In genomic region chr5:16886366-16886736, GRCh38 we compare ENCODE assay signal across 16 cellular contexts. TPM values are rescaled to one million over a fixed set of nuclear protein-coding genes. Genes with fewer than 3 reads are reported as not detected.
DNase-seq lines count a peak whose midpoint lies in the region; ATAC-seq and TF ChIP-seq lines count a peak whose summit lies in the region.
"Had no signal": no experiment of that assay in that cellular context is flagged by ENCODE, and none has a peak within 500 bp of the region (broad histone marks: within the 10 kb centered on the region; RNA-seq: fewer than 3 reads in every experiment).

No MANE protein-coding gene starts in this region.

- DNase-seq in left ventricle myocardium inferior (no peak), right atrium auricular region (ENCODE audit: low spot score) (no peak), cardiac fibroblast (ENCODE audit: low read depth in 2 of 2) (peak; percentile 97 to 98), myocyte (ENCODE audit: low read depth) (peak; percentile 94), vagina (ENCODE audit: extremely low spot score in 2 of 2) (no peak)
- DNase-seq in CD8-positive, alpha-beta T cell, result no peak
- DNase-seq: ACHN; activated CD4-positive, CD25-positive, alpha-beta regulatory T cell treated with anti-CD3 and anti-CD28 coated beads, Interleukin-2, amount 50 U/mL, for 72 hours; activated T-cell treated with anti-CD3 and anti-CD28 coated beads, Interleukin-2, amount 50 U/mL, for 72 hours; NCI-H510A treated with DMSO at 0.1 percent for 48 hours; posterior cingulate gyrus; substantia nigra had no signal

- no peaks in the 10 kb centered on the region for H3K4me1 Mint-ChIP-seq in stimulated activated memory B cell treated with anti-CD40 and anti-IgM and Interleukin-4, amounts not matched to agents 10 μg/mL and 1 μg/mL and 100 μg/mL, for 72 hours
- no peaks in the 10 kb centered on the region for H3K4me1 Mint-ChIP-seq in CD8-positive, alpha-beta T cell (ENCODE audit: low read depth)

- CTCF ChIA-PET in CD8-positive, alpha-beta T cell (lab: Charles Lee), result no interaction called here

- no peaks in the 10 kb centered on the region for H3K27me3 Mint-ChIP-seq in stimulated activated memory B cell treated with anti-CD40 and anti-IgM and Interleukin-4, amounts not matched to agents 10 μg/mL and 1 μg/mL and 100 μg/mL, for 72 hours
- H3K27me3 Mint-ChIP-seq in CD8-positive, alpha-beta T cell (ENCODE audit: low read depth), result peaks cover 4% of the 10 kb centered on the region

- TF ChIP-seq POLR2A in vagina (IDR thresholded peaks at IDR 0.05), result no peak

- H3K4me3 ChIP-seq in left ventricle myocardium inferior (no peak overlapping the region), right atrium auricular region (no peak overlapping the region), cardiac fibroblast (replicated peaks in 1 of 2; ENCODE audit: low read depth in 2 of 2, low read length in 2 of 2) (no peak overlapping the region), vagina (no peak overlapping the region)
- H3K4me3 ChIP-seq in CD8-positive, alpha-beta T cell (ENCODE audit: low read depth, low read length), result no peak overlapping the region
- H3K4me3 ChIP-seq: SJSA1 had no signal

- H3K27me3 ChIP-seq in left ventricle myocardium inferior (ENCODE audit: low read depth) (peaks cover 15% of the 10 kb centered on the region), right atrium auricular region (no peaks in the 10 kb centered on the region), vagina (no peaks in the 10 kb centered on the region)
- no peaks in the 10 kb centered on the region for H3K27me3 ChIP-seq in CD8-positive, alpha-beta T cell (ENCODE audit: insufficient read depth, low read length)
- H3K27me3 ChIP-seq: SJSA1 had no signal

- H3K9me3 ChIP-seq in left ventricle myocardium inferior (replicated peaks) (no peaks in the 10 kb centered on the region), right atrium auricular region (no peaks in the 10 kb centered on the region), vagina (no peaks in the 10 kb centered on the region)
- no peaks in the 10 kb centered on the region for H3K9me3 ChIP-seq in CD8-positive, alpha-beta T cell (ENCODE audit: low read length)
- H3K9me3 ChIP-seq: SJSA1 had no signal

- H3K36me3 ChIP-seq in left ventricle myocardium inferior (no peaks in the 10 kb centered on the region), right atrium auricular region (no peaks in the 10 kb centered on the region), vagina (no peaks in the 10 kb centered on the region)
- no peaks in the 10 kb centered on the region for H3K36me3 ChIP-seq in CD8-positive, alpha-beta T cell (ENCODE audit: insufficient read depth, low read length)
- H3K36me3 ChIP-seq: SJSA1 had no signal

- POLR2A ChIA-PET in CD8-positive, alpha-beta T cell (lab: Charles Lee), result no interaction called here

- peaks cover 2% of the 10 kb centered on the region for H3K9me3 Mint-ChIP-seq in stimulated activated memory B cell treated with anti-CD40 and anti-IgM and Interleukin-4, amounts not matched to agents 10 μg/mL and 1 μg/mL and 100 μg/mL, for 72 hours
- no peaks in the 10 kb centered on the region for H3K9me3 Mint-ChIP-seq in CD8-positive, alpha-beta T cell
- H3K9me3 Mint-ChIP-seq: activated T-cell treated with anti-CD3 and anti-CD28 coated beads, Interleukin-2, amount 50 U/mL, for 72 hours had no signal

- H3K27ac ChIP-seq in left ventricle myocardium inferior (replicated peaks) (peak overlapping the region; percentile 45), right atrium auricular region (no peak overlapping the region), vagina (peak overlapping the region; percentile 71)
- H3K27ac ChIP-seq in CD8-positive, alpha-beta T cell (ENCODE audit: low read depth, low read length), result no peak overlapping the region
- H3K27ac ChIP-seq: SJSA1 had no signal

- H3K4me1 ChIP-seq in left ventricle myocardium inferior (peaks cover 24% of the 10 kb centered on the region), right atrium auricular region (no peaks in the 10 kb centered on the region), vagina (peaks cover 47% of the 10 kb centered on the region)
- no peaks in the 10 kb centered on the region for H3K4me1 ChIP-seq in CD8-positive, alpha-beta T cell (ENCODE audit: insufficient read depth, low read length)

- TF ChIP-seq CTCF in left ventricle myocardium inferior (IDR thresholded peaks at IDR 0.05; ENCODE audit: borderline replicate concordance) (no peak), right atrium auricular region (IDR thresholded peaks at IDR 0.05) (no peak), cardiac fibroblast (IDR thresholded peaks at IDR 0.05; ENCODE audit: low read depth, low read length) (no peak), vagina (IDR thresholded peaks at IDR 0.05) (no peak)
- TF ChIP-seq CTCF in CD8-positive, alpha-beta T cell (IDR thresholded peaks at IDR 0.05), result no peak

- H3K27ac Mint-ChIP-seq in stimulated activated memory B cell treated with anti-CD40 and anti-IgM and Interleukin-4, amounts not matched to agents 10 μg/mL and 1 μg/mL and 100 μg/mL, for 72 hours, result no peak overlapping the region
- H3K27ac Mint-ChIP-seq in CD8-positive, alpha-beta T cell, result no peak overlapping the region
- H3K27ac Mint-ChIP-seq: activated T-cell treated with anti-CD3 and anti-CD28 coated beads, Interleukin-2, amount 50 U/mL, for 72 hours had no signal

- ATAC-seq in stimulated activated memory B cell treated with anti-CD40 and anti-IgM and Interleukin-4, amounts not matched to agents 10 μg/mL and 1 μg/mL and 100 μg/mL, for 72 hours, result no peak
- ATAC-seq in CD8-positive, alpha-beta T cell, result no peak
- ATAC-seq in GM18861 (IDR thresholded peaks at IDR 0.05; ENCODE audit: unreplicated experiment), result no peak
- ATAC-seq: activated T-cell treated with anti-CD3 and anti-CD28 coated beads, Interleukin-2, amount 50 U/mL, for 72 hours; left lobe of liver had no signal

- H3K36me3 Mint-ChIP-seq in stimulated activated memory B cell treated with anti-CD40 and anti-IgM and Interleukin-4, amounts not matched to agents 10 μg/mL and 1 μg/mL and 100 μg/mL, for 72 hours, result no peaks in the 10 kb centered on the region
- no peaks in the 10 kb centered on the region for H3K36me3 Mint-ChIP-seq in CD8-positive, alpha-beta T cell

- intact Hi-C loops in left ventricle myocardium inferior (cut with micrococcal nuclease), result no loop called here
- intact Hi-C loops in vagina (cut with DNase I), result no loop called here
- intact Hi-C loops in CD8-positive, alpha-beta T cell (cut with DNase I, micrococcal nuclease), result no loop called here

- no peak overlapping the region for H3K4me3 Mint-ChIP-seq in stimulated activated memory B cell treated with anti-CD40 and anti-IgM and Interleukin-4, amounts not matched to agents 10 μg/mL and 1 μg/mL and 100 μg/mL, for 72 hours
- H3K4me3 Mint-ChIP-seq in CD8-positive, alpha-beta T cell, result no peak overlapping the region
- H3K4me3 Mint-ChIP-seq: activated T-cell treated with anti-CD3 and anti-CD28 coated beads, Interleukin-2, amount 50 U/mL, for 72 hours had no signal

RNA-seq across cellular contexts. Expression of gene MYO10, which starts 49.7 kb away (rescaled TPM):
- 5.0 TPM for total RNA-seq in left ventricle myocardium inferior
- total RNA-seq in right atrium auricular region, result 1 to 10 TPM; 3.8 to 5.5 TPM
- total RNA-seq in myocyte, result 45.9 and 60.9 TPM in 2 replicates
- polyA plus RNA-seq in myocyte (2012), result 23.4 TPM
- 22.1 TPM for total RNA-seq in vagina
- not detected for total RNA-seq in CD8-positive, alpha-beta T cell

Comparison
In these comparisons a context has a peak if more than half of its experiments do, and no peak if none do; other contexts are left out.
1. H3K27ac ChIP-seq: peak in left ventricle myocardium inferior (single experiment) and vagina (single experiment); none in right atrium auricular region (0 of 2) and CD8-positive, alpha-beta T cell (single experiment).
2. DNase-seq: peak in cardiac fibroblast (2 of 2) and myocyte (single experiment); none in left ventricle myocardium inferior (single experiment), right atrium auricular region (single experiment), vagina (0 of 2) and CD8-positive, alpha-beta T cell (0 of 7).